ENCODE assay signal across 8 cellular contexts in genomic region chr17:83050651-83051422, GRCh38. TPM values are rescaled to one million over a fixed set of nuclear protein-coding genes. Genes with fewer than 3 reads are reported as not detected.
DNase-seq lines count a peak whose midpoint lies in the region; ATAC-seq and TF ChIP-seq lines count a peak whose summit lies in the region.

No MANE protein-coding gene starts in this region.

- H3K27me3 Mint-ChIP-seq in naive B cell = no peaks in the 10 kb centered on the region

- H3K9me3 Mint-ChIP-seq in naive B cell = peaks cover 0 to 5% (median 3%) of the 10 kb centered on the region in 7 donors

- peak; percentile 63 for DNase-seq in DMS153 treated with DMSO at 0.1 percent for 48 hours (lab: John Stamatoyannopoulos, UW; ENCODE audit: unreplicated experiment)
- DNase-seq in NCI-H2171 treated with DMSO at 0.1 percent for 48 hours (lab: John Stamatoyannopoulos, UW) = peak; percentile 78
- peak; percentile 74 for DNase-seq in coronary artery (ENCODE audit: low spot score)
- DNase-seq in naive B cell = no peak
- no peak for DNase-seq in activated effector memory CD4-positive, alpha-beta T cell treated with Interleukin-2 at 50 U/mL for 16 hours

- H3K36me3 Mint-ChIP-seq in naive B cell = peaks cover 4 to 8% of the 10 kb centered on the region in 2 donors

- H3K4me3 Mint-ChIP-seq in naive B cell = peak overlapping the region; percentile 83 to 92 (median 86)

- H3K27ac ChIP-seq in coronary artery = peak overlapping the region; percentile 62 to 96

- H3K4me1 Mint-ChIP-seq in naive B cell = peaks cover 15 to 38% (median 34%) of the 10 kb centered on the region in 3 donors

- peak overlapping the region; percentile 71 to 95 (median 91) for H3K27ac Mint-ChIP-seq in naive B cell

- no peak for ATAC-seq in naive B cell (ENCODE audit: low read depth in 2 of 2)
- no peak for ATAC-seq in GM18502 (IDR thresholded peaks at IDR 0.05; ENCODE audit: poor library complexity, unreplicated experiment)
- no peak for ATAC-seq in GM21515 (IDR thresholded peaks at IDR 0.05; ENCODE audit: unreplicated experiment)
- no peak for ATAC-seq in GM18868 (IDR thresholded peaks at IDR 0.05; ENCODE audit: unreplicated experiment)

- no peak for TF ChIP-seq CTCF in coronary artery (IDR thresholded peaks at IDR 0.05)

- peak overlapping the region; percentile 78 for H3K4me3 ChIP-seq in coronary artery

RNA-seq across cellular contexts. Expression of gene METRNL, which starts 28.6 kb away (rescaled TPM):
- polyA plus RNA-seq in naive B cell (ENCODE audit: low read depth in 6 of 6) = 1 to 10 TPM in 4 of 6 donors, under 1 TPM in 2; 0.69 to 4.5 (median 1.4) TPM

Comparison
In these comparisons a context has a peak if more than half of its experiments do, and no peak if none do; other contexts are left out.
1. DNase-seq: peak in DMS153 treated with DMSO at 0.1 percent for 48 hours (single experiment), NCI-H2171 treated with DMSO at 0.1 percent for 48 hours (single experiment) and coronary artery (single experiment); none in naive B cell (single experiment) and activated effector memory CD4-positive, alpha-beta T cell treated with Interleukin-2 at 50 U/mL for 16 hours (single experiment).